ENCODE assay signal across 24 cellular contexts in genomic region chr10:123882177-123882576, GRCh38. TPM values are rescaled to one million over a fixed set of nuclear protein-coding genes. Genes with fewer than 3 reads are reported as not detected.
"Had no signal": no experiment of that assay in that cellular context is flagged by ENCODE, and none has a peak within 500 bp of the region (broad histone marks: within the 10 kb centered on the region; RNA-seq: fewer than 3 reads in every experiment).

No MANE protein-coding gene starts in this region.

- H3K36me3 Mint-ChIP-seq: activated naive CD4-positive, alpha-beta T cell treated with anti-CD3 and anti-CD28 coated beads, Interleukin-2, amount 50 U/mL, for 24 hours; natural killer cell; neural progenitor cell; stimulated activated memory B cell treated with anti-CD40 and anti-IgM and Interleukin-4, amounts not matched to agents 10 μg/mL and 1 μg/mL and 100 μg/mL, for 72 hours had no signal

- H3K9me3 ChIP-seq: gastrocnemius medialis, right lobe of liver, SJSA1 had no signal

- H3K4me1 Mint-ChIP-seq: activated naive CD4-positive, alpha-beta T cell treated with anti-CD3 and anti-CD28 coated beads, Interleukin-2, amount 50 U/mL, for 24 hours; activated naive CD8-positive, alpha-beta T cell treated with anti-CD3 and anti-CD28 coated beads, Interleukin-2, amount 50 U/mL, for 24 hours; central memory CD8-positive, alpha-beta T cell; natural killer cell; neural progenitor cell; stimulated activated memory B cell treated with anti-CD40 and anti-IgM and Interleukin-4, amounts not matched to agents 10 μg/mL and 1 μg/mL and 100 μg/mL, for 72 hours had no signal

- H3K4me3 Mint-ChIP-seq: activated naive CD4-positive, alpha-beta T cell treated with anti-CD3 and anti-CD28 coated beads, Interleukin-2, amount 50 U/mL, for 24 hours; activated naive CD8-positive, alpha-beta T cell treated with anti-CD3 and anti-CD28 coated beads, Interleukin-2, amount 50 U/mL, for 24 hours; central memory CD8-positive, alpha-beta T cell; natural killer cell; neural progenitor cell; stimulated activated memory B cell treated with anti-CD40 and anti-IgM and Interleukin-4, amounts not matched to agents 10 μg/mL and 1 μg/mL and 100 μg/mL, for 72 hours had no signal

- H3K9me3 Mint-ChIP-seq: activated naive CD4-positive, alpha-beta T cell treated with anti-CD3 and anti-CD28 coated beads, Interleukin-2, amount 50 U/mL, for 24 hours; activated naive CD8-positive, alpha-beta T cell treated with anti-CD3 and anti-CD28 coated beads, Interleukin-2, amount 50 U/mL, for 24 hours; central memory CD8-positive, alpha-beta T cell; natural killer cell had no signal

- H3K4me3 ChIP-seq: gastrocnemius medialis, neural progenitor cell, right lobe of liver, SJSA1, smooth muscle cell had no signal

- DNase-seq: activated CD4-positive, alpha-beta T cell treated with anti-CD3 and anti-CD28 coated beads for 48 hours; activated CD4-positive, alpha-beta T cell treated with anti-CD3 and anti-CD28 coated beads, Interleukin-2, amount 50 U/mL, for 48 hours; activated CD8-positive, alpha-beta memory T cell treated with anti-CD3 and anti-CD28 coated beads, Interleukin-2, amount 50 U/mL, for 4 hours; activated naive CD8-positive, alpha-beta T cell treated with anti-CD3 and anti-CD28 coated beads, Interleukin-2, amount 50 U/mL, for 24 hours; activated T-cell treated with anti-CD3 and anti-CD28 coated beads, Interleukin-2, amount 50 U/mL, for 1 hour; amygdala; effector CD8-positive, alpha-beta T cell; gastrocnemius medialis; hippocampal formation; midbrain; natural killer cell; occipital lobe; right lobe of liver; stimulated activated CD4-positive, alpha-beta T cell treated with anti-CD3 and anti-CD28 coated beads, Interleukin-1b, Interleukin-23, amount 100 ng/mL, for 48 hours; stimulated activated CD4-positive, alpha-beta T cell treated with anti-CD3 and anti-CD28 coated beads, Interleukin-4, amount 100 ng/mL, for 4 hours; stimulated activated CD8-positive, alpha-beta memory T cell treated with anti-CD3 and anti-CD28 coated beads, Interleukin-4, amount 100 ng/mL, for 48 hours; T-helper 2 cell had no signal

- H3K27me3 ChIP-seq: gastrocnemius medialis, neural progenitor cell, right lobe of liver, SJSA1 had no signal

- H3K9ac ChIP-seq: neural progenitor cell had no signal

- H3K27ac Mint-ChIP-seq: activated naive CD8-positive, alpha-beta T cell treated with anti-CD3 and anti-CD28 coated beads, Interleukin-2, amount 50 U/mL, for 24 hours; natural killer cell; neural progenitor cell; stimulated activated memory B cell treated with anti-CD40 and anti-IgM and Interleukin-4, amounts not matched to agents 10 μg/mL and 1 μg/mL and 100 μg/mL, for 72 hours had no signal

- H3K27me3 Mint-ChIP-seq: activated naive CD8-positive, alpha-beta T cell treated with anti-CD3 and anti-CD28 coated beads, Interleukin-2, amount 50 U/mL, for 24 hours had no signal

- H3K4me1 ChIP-seq: gastrocnemius medialis, right lobe of liver, SJSA1 had no signal

- ATAC-seq: activated naive CD8-positive, alpha-beta T cell treated with anti-CD3 and anti-CD28 coated beads, Interleukin-2, amount 50 U/mL, for 24 hours; gastrocnemius medialis; natural killer cell; stimulated activated memory B cell treated with anti-CD40 and anti-IgM and Interleukin-4, amounts not matched to agents 10 μg/mL and 1 μg/mL and 100 μg/mL, for 72 hours had no signal

- H3K27ac ChIP-seq: gastrocnemius medialis, neural progenitor cell, right lobe of liver, SJSA1 had no signal

- H3K36me3 ChIP-seq: gastrocnemius medialis, neural progenitor cell, right lobe of liver, SJSA1 had no signal

RNA-seq across cellular contexts. Expression of gene CPXM2, which starts 9.4 kb away (rescaled TPM):
- total RNA-seq: activated CD8-positive, alpha-beta memory T cell treated with anti-CD3 and anti-CD28 coated beads for 36 hours; natural killer cell; SJSA1 had no signal
